In the genomic region with DNA sequence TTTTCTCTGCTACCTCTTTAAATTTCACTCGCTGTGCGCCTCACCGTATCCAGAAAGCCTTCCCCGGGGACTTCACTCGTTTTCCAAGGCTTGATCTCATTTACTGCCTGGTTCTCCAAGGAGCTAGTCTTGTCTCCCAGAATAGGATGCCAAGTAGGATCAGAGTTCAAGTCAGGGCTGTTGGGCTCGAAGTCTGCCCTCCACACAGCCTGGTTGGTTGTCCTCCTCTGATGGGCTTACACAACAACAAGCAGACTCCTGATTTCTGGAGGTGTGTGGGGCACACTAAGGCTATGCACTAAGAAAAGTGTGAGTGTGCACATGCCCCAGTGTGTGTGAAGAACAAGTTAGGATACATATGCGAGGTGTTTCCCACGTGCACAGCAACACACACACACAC, we compare ENCODE assay signal across 8 cellular contexts.
DNase-seq lines count a peak whose midpoint lies in the region; ATAC-seq lines count a peak whose summit lies in the region.

No MANE protein-coding gene starts in this region.

- H3K36me3 Mint-ChIP-seq in stimulated activated naive CD8-positive, alpha-beta T cell treated with anti-CD3 and anti-CD28 coated beads, Interleukin-15, Interleukin-2, amounts not matched to agents 100 ng/mL and 50 ng/mL, for 24 hours (ENCODE audit: low read depth): peaks cover 26% of the 10 kb centered on the region

- no peaks in the 10 kb centered on the region for H3K9me3 ChIP-seq in effector memory CD4-positive, alpha-beta T cell (ENCODE audit: control insufficient read depth, low read length)
- no peaks in the 10 kb centered on the region for H3K9me3 ChIP-seq in muscle layer of colon (ENCODE audit: low read length)

- peak overlapping the region; percentile 97 for H3K27ac Mint-ChIP-seq in stimulated activated naive CD8-positive, alpha-beta T cell treated with anti-CD3 and anti-CD28 coated beads, Interleukin-15, Interleukin-2, amounts not matched to agents 100 ng/mL and 50 ng/mL, for 24 hours

- peaks cover 32% of the 10 kb centered on the region for H3K4me1 ChIP-seq in effector memory CD4-positive, alpha-beta T cell (ENCODE audit: control insufficient read depth, insufficient read depth, low read length, poor library complexity, severe bottlenecking)
- H3K4me1 ChIP-seq in muscle layer of colon (ENCODE audit: insufficient read depth, low read length): peaks cover 22% of the 10 kb centered on the region

- ATAC-seq in stimulated activated naive CD8-positive, alpha-beta T cell treated with anti-CD3 and anti-CD28 coated beads, Interleukin-15, Interleukin-2, amounts not matched to agents 100 U/mL and 50 U/mL, for 24 hours: no peak
- ATAC-seq in HG02763 (IDR thresholded peaks at IDR 0.05; ENCODE audit: unreplicated experiment) (no peak), GM21390 (IDR thresholded peaks at IDR 0.05; ENCODE audit: unreplicated experiment) (no peak)

- in situ Hi-C loops in ACHN (cut with HindIII; ENCODE audit: low pct_ligation_motif_present, low pct_unique_long_range_greater_than_20kb, low sequenced_read_pairs): no loop called here

- H3K4me3 Mint-ChIP-seq in stimulated activated naive CD8-positive, alpha-beta T cell treated with anti-CD3 and anti-CD28 coated beads, Interleukin-15, Interleukin-2, amounts not matched to agents 100 ng/mL and 50 ng/mL, for 24 hours: peak overlapping the region; percentile 75

- H3K27me3 ChIP-seq in effector memory CD4-positive, alpha-beta T cell (replicated peaks; ENCODE audit: control insufficient read depth, insufficient read depth, low read length, poor library complexity, severe bottlenecking): no peaks in the 10 kb centered on the region
- no peaks in the 10 kb centered on the region for H3K27me3 ChIP-seq in muscle layer of colon (ENCODE audit: control insufficient read depth in 1 of 2, insufficient read depth in 2 of 2, low read length in 2 of 2)

- peak overlapping the region; percentile 64 for H3K27ac ChIP-seq in effector memory CD4-positive, alpha-beta T cell (ENCODE audit: insufficient read depth, low read length, poor library complexity, severe bottlenecking)
- peak overlapping the region; percentile 40 for H3K27ac ChIP-seq in muscle layer of colon (ENCODE audit: low read depth, low read length)

- no peak for DNase-seq in stimulated activated naive CD8-positive, alpha-beta T cell treated with anti-CD3 and anti-CD28 coated beads, Interleukin-15, Interleukin-2, amounts not matched to agents 100 U/mL and 50 U/mL, for 24 hours
- DNase-seq in effector memory CD4-positive, alpha-beta T cell: no peak
- DNase-seq in DMS 273 (lab: John Stamatoyannopoulos, UW; ENCODE audit: unreplicated experiment) (no peak), ACHN (no peak)

- no peaks in the 10 kb centered on the region for H3K9me3 Mint-ChIP-seq in stimulated activated naive CD8-positive, alpha-beta T cell treated with anti-CD3 and anti-CD28 coated beads, Interleukin-15, Interleukin-2, amounts not matched to agents 100 ng/mL and 50 ng/mL, for 24 hours

- H3K9ac ChIP-seq in muscle layer of colon (ENCODE audit: low read length): no peak overlapping the region

- peaks cover 4% of the 10 kb centered on the region for H3K27me3 Mint-ChIP-seq in stimulated activated naive CD8-positive, alpha-beta T cell treated with anti-CD3 and anti-CD28 coated beads, Interleukin-15, Interleukin-2, amounts not matched to agents 100 ng/mL and 50 ng/mL, for 24 hours

- peaks cover 81% of the 10 kb centered on the region for H3K4me1 Mint-ChIP-seq in stimulated activated naive CD8-positive, alpha-beta T cell treated with anti-CD3 and anti-CD28 coated beads, Interleukin-15, Interleukin-2, amounts not matched to agents 100 ng/mL and 50 ng/mL, for 24 hours (ENCODE audit: low read depth)

- no peak overlapping the region for H3K4me3 ChIP-seq in effector memory CD4-positive, alpha-beta T cell (ENCODE audit: insufficient read depth, low read depth, low read length, poor library complexity, severe bottlenecking)
- no peak overlapping the region for H3K4me3 ChIP-seq in muscle layer of colon (ENCODE audit: low read depth in 1 of 2, low read length in 2 of 2)

- H3K36me3 ChIP-seq in effector memory CD4-positive, alpha-beta T cell (ENCODE audit: control insufficient read depth, insufficient read depth, low read length): peaks cover 3% of the 10 kb centered on the region
- no peaks in the 10 kb centered on the region for H3K36me3 ChIP-seq in muscle layer of colon (ENCODE audit: insufficient read depth, low read length)
